In the genomic region with DNA sequence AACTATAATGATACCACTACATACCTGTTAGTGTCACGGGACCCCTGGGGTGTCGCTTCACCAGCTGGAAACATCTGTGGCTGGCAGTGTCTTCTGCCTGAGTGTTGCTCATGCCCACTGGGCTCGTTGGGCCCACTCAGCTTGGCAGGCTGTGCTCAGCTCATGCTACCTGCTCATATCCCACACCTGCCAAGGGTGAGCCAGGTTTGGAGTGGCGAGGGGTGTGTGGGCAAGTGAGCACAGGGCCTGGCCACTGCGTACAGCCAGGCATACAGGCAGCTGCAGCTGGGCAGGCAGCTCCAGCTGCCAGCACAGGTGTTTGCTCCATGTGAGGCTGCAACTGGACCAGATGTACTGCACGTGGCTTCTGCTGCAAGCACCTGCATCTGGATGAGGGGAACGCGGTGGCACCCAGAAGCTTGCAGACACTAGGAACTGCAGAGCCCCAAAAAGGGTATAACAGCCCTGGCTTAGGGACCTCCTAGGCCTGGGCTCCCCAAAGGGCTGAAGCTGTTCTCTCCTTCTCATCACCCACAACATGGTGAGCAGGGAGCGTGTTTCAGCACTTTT, we compare ENCODE assay signal across 35 cellular contexts.
"Had no signal": no experiment of that assay in that cellular context is flagged by ENCODE, and none has a peak within 500 bp of the region (broad histone marks: within the 10 kb centered on the region; RNA-seq: fewer than 3 reads in every experiment).

No MANE protein-coding gene starts in this region.

- H3K27ac Mint-ChIP-seq: activated B cell treated with CpG ODN at 0.5 μM for 24 hours; activated CD4-positive, alpha-beta memory T cell treated with anti-CD3 and anti-CD28 coated beads for 36 hours; activated naive CD4-positive, alpha-beta T cell treated with anti-CD3 and anti-CD28 coated beads, Interleukin-2, amount 10 ng/mL, durations not matched to agents 7 days and 5 days; activated naive CD8-positive, alpha-beta T cell; activated naive CD8-positive, alpha-beta T cell treated with anti-CD3 and anti-CD28 coated beads, Interleukin-2, amount 50 U/mL, for 24 hours; activated T-helper 1 cell treated with anti-CD3 and anti-CD28 coated beads, Interleukin-12 subunit alpha, Interleukin-12 subunit beta, Interleukin-2, Interleukin-4 antibody, amounts not matched to agents 30 ng/mL and 10 ng/mL and 1 ng/mL, durations not matched to agents 14 hours and 24 hours and 36 hours had no signal

- H3K9me3 Mint-ChIP-seq: activated naive CD4-positive, alpha-beta T cell treated with anti-CD3 and anti-CD28 coated beads, Interleukin-2, amount 10 ng/mL, durations not matched to agents 7 days and 5 days; activated T-helper 1 cell treated with anti-CD3 and anti-CD28 coated beads, Interleukin-12 subunit alpha, Interleukin-12 subunit beta, Interleukin-2, Interleukin-4 antibody, amounts not matched to agents 30 ng/mL and 10 ng/mL and 1 ng/mL, durations not matched to agents 14 hours and 24 hours and 36 hours had no signal

- H3K36me3 Mint-ChIP-seq: activated CD4-positive, alpha-beta memory T cell treated with anti-CD3 and anti-CD28 coated beads for 36 hours; activated naive CD4-positive, alpha-beta T cell treated with anti-CD3 and anti-CD28 coated beads, Interleukin-2, amount 10 ng/mL, durations not matched to agents 7 days and 5 days had no signal

- H3K4me3 Mint-ChIP-seq: activated B cell treated with CpG ODN at 0.5 μM for 24 hours; activated CD4-positive, alpha-beta memory T cell treated with anti-CD3 and anti-CD28 coated beads for 36 hours; activated naive CD4-positive, alpha-beta T cell treated with anti-CD3 and anti-CD28 coated beads, Interleukin-2, amount 10 ng/mL, durations not matched to agents 7 days and 5 days; activated naive CD8-positive, alpha-beta T cell; activated naive CD8-positive, alpha-beta T cell treated with anti-CD3 and anti-CD28 coated beads, Interleukin-2, amount 50 U/mL, for 24 hours; activated T-cell treated with anti-CD3 and anti-CD28 coated beads, Interleukin-2, amount 50 U/mL, for 4 hours; activated T-helper 1 cell treated with anti-CD3 and anti-CD28 coated beads, Interleukin-12 subunit alpha, Interleukin-12 subunit beta, Interleukin-2, Interleukin-4 antibody, amounts not matched to agents 30 ng/mL and 10 ng/mL and 1 ng/mL, durations not matched to agents 14 hours and 24 hours and 36 hours had no signal

- DNase-seq: activated B cell treated with CpG ODN at 0.5 μM for 24 hours; activated CD4-positive, alpha-beta memory T cell treated with anti-CD3 and anti-CD28 coated beads for 36 hours; activated CD4-positive, alpha-beta T cell treated with anti-CD3 and anti-CD28 coated beads for 4 hours; activated CD4-positive, alpha-beta T cell treated with anti-CD3 and anti-CD28 coated beads, Interleukin-2, amount 50 U/mL, for 1 hour; activated CD4-positive, CD25-positive, alpha-beta regulatory T cell treated with anti-CD3 and anti-CD28 coated beads, Interleukin-2, amount 50 U/mL, for 72 hours; activated CD8-positive, alpha-beta memory T cell treated with anti-CD3 and anti-CD28 coated beads, Interleukin-2, amount 50 U/mL, for 4 hours; activated effector memory CD4-positive, alpha-beta T cell treated with Interleukin-2 at 50 U/mL for 16 hours; activated naive CD4-positive, alpha-beta T cell treated with anti-CD3 and anti-CD28 coated beads, Interleukin-2, amount 10 ng/mL, durations not matched to agents 7 days and 5 days; activated naive CD8-positive, alpha-beta T cell treated with anti-CD3 and anti-CD28 coated beads, Interleukin-2, amount 50 U/mL, for 24 hours; activated T-cell treated with anti-CD3 and anti-CD28 coated beads for 4 hours; activated T-cell treated with anti-CD3 and anti-CD28 coated beads, Interleukin-2, amount 50 U/mL, for 4 hours; anterior cingulate cortex; brain microvascular endothelial cell; central memory CD4-positive, alpha-beta T cell; MM.1S; MV-4-11; NCI-H1092; NCI-H146; NCI-H187 treated with DMSO at 0.1 percent for 48 hours; NCI-H2081; NCI-H2171 treated with DMSO at 0.1 percent for 48 hours; NCI-H2227 treated with DMSO at 0.1 percent for 48 hours; NCI-H446; NCI-H510A treated with DMSO at 0.1 percent for 48 hours; NCI-H526 treated with DMSO at 0.1 percent for 48 hours; NCI-H774; NK-92 treated with Interleukin-12 subunit alpha and Interleukin-12 subunit beta, amount 100 ng/mL, for 24 hours; PC-9; SW 1271; T-helper 1 cell; T-helper 2 cell; T-helper 9 cell had no signal

- ATAC-seq: activated naive CD8-positive, alpha-beta T cell treated with anti-CD3 and anti-CD28 coated beads, Interleukin-2, amount 50 U/mL, for 24 hours; activated T-cell treated with anti-CD3 and anti-CD28 coated beads, Interleukin-2, amount 50 U/mL, for 4 hours; Right ventricle myocardium inferior had no signal

- H3K4me1 Mint-ChIP-seq: activated B cell treated with CpG ODN at 0.5 μM for 24 hours; activated naive CD4-positive, alpha-beta T cell treated with anti-CD3 and anti-CD28 coated beads, Interleukin-2, amount 10 ng/mL, durations not matched to agents 7 days and 5 days; activated naive CD8-positive, alpha-beta T cell treated with anti-CD3 and anti-CD28 coated beads, Interleukin-2, amount 50 U/mL, for 24 hours had no signal
